17 cellular contexts compared by ENCODE assay signal in the genomic region with DNA sequence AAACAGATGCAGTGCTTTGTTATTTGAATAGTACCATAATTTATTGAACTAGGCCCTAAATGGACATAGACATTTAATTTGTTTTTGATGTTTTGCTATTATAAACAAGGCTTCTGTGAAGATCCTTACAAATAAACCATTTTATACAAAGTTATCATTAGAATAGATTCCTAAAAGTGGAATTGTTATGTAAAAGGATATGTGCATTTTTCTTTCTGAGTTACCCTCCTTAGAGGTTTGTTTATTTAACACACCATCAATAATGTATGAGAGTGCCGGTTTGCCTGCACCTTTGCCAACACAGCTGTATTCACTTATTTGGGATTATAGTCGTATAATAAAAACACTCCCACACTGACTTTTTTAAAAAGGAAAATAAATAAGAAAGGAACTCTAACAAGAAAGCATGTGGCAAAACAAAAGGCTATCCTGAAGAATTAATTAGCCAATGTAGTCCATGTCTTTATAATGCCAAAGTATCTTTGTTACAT.
DNase-seq lines count a peak whose midpoint lies in the region; ATAC-seq and TF ChIP-seq lines count a peak whose summit lies in the region.
"Had no signal": no experiment of that assay in that cellular context is flagged by ENCODE, and none has a peak within 500 bp of the region (broad histone marks: within the 10 kb centered on the region; RNA-seq: fewer than 3 reads in every experiment).

No MANE protein-coding gene starts in this region.

- H3K27ac ChIP-seq in WERI-Rb-1 (peak overlapping the region; percentile 83), coronary artery (no peak overlapping the region)
- H3K27ac ChIP-seq: PC-9, SJSA1 had no signal

- no peaks in the 10 kb centered on the region for H3K27me3 ChIP-seq in WERI-Rb-1 (ENCODE audit: insufficient read depth, low read depth, severe bottlenecking)
- H3K27me3 ChIP-seq: BE2C, SJSA1 had no signal

- H3K4me3 ChIP-seq in WERI-Rb-1 (ENCODE audit: low read depth, low read length) (no peak overlapping the region), coronary artery (no peak overlapping the region)
- H3K4me3 ChIP-seq: PC-9, SJSA1 had no signal

- H3K9me3 ChIP-seq in WERI-Rb-1 (ENCODE audit: severe bottlenecking): peaks cover 7% of the 10 kb centered on the region
- H3K9me3 ChIP-seq: BE2C, SJSA1 had no signal

- ATAC-seq in GM21717 (IDR thresholded peaks at IDR 0.05; ENCODE audit: unreplicated experiment): no peak
- ATAC-seq in HG03469 (IDR thresholded peaks at IDR 0.05; ENCODE audit: unreplicated experiment): no peak

- peaks cover 5% of the 10 kb centered on the region for H3K9me3 Mint-ChIP-seq in nephron

- TF ChIP-seq CTCF in WERI-Rb-1 (IDR thresholded peaks at IDR 0.05; ENCODE audit: low read depth, low read length) (no peak), nephron (IDR thresholded peaks at IDR 0.05; ENCODE audit: unreplicated experiment in 3 of 3) (no peak), coronary artery (IDR thresholded peaks at IDR 0.05) (no peak)

- peak overlapping the region in 1 of 3 experiments; percentile 19 for H3K4me3 Mint-ChIP-seq in nephron
- H3K4me3 Mint-ChIP-seq: CD4-positive, alpha-beta memory T cell had no signal

- peak; percentile 17 for DNase-seq in DMS53 (lab: John Stamatoyannopoulos, UW)
- DNase-seq in DMS53 treated with DMSO at 0.1 percent for 48 hours (lab: John Stamatoyannopoulos, UW; ENCODE audit: unreplicated experiment): no peak
- DNase-seq in NCI-H1930 (lab: John Stamatoyannopoulos, UW): peak; percentile 25 to 38
- DNase-seq in WERI-Rb-1: no peak
- DNase-seq in coronary artery (ENCODE audit: low spot score): no peak
- DNase-seq: 8988T; BE2C; CD4-positive, alpha-beta memory T cell; GOT3; KBM-7; NCI-H187; NCI-H526 treated with DMSO at 0.1 percent for 48 hours; PC-9 had no signal

- H3K27me3 Mint-ChIP-seq in nephron (ENCODE audit: low read depth): no peaks in the 10 kb centered on the region
- H3K27me3 Mint-ChIP-seq: CD4-positive, alpha-beta memory T cell had no signal

- no peaks in the 10 kb centered on the region for H3K36me3 Mint-ChIP-seq in nephron (ENCODE audit: low read depth)
- H3K36me3 Mint-ChIP-seq: CD4-positive, alpha-beta memory T cell had no signal

- peaks cover 42% of the 10 kb centered on the region for H3K4me1 Mint-ChIP-seq in nephron

- H3K27ac Mint-ChIP-seq in nephron: peak overlapping the region; percentile 66 to 88 (median 68)
- H3K27ac Mint-ChIP-seq: CD4-positive, alpha-beta memory T cell had no signal

- no peaks in the 10 kb centered on the region for H3K36me3 ChIP-seq in WERI-Rb-1
- H3K36me3 ChIP-seq: BE2C, SJSA1 had no signal

Comparison
In these comparisons a context has a peak if more than half of its experiments do, and no peak if none do; other contexts are left out.
1. DNase-seq: peak in DMS53 (single experiment) and NCI-H1930 (2 of 2); none in DMS53 treated with DMSO at 0.1 percent for 48 hours (single experiment), WERI-Rb-1 (single experiment) and coronary artery (single experiment).